In the genomic region with DNA sequence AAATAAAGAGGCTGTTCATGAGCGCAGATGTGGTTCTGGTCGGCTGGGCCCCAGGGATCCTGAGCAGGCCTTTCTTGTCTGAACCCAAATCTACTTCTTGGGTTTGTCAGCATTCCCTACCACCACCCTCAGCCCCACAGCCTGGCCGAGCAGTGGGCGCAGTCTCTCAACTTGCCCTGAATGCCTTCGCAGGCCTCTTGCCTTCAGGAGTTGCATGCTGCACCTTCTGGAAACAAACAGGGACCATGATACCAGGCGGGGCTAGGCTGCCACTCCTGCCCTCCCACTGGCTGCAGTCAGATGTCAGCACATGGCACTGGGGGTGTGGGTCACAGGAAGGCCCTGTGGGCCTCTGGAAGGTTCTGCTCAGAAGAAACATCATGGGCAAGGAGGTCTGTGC, we compare ENCODE assay signal across 18 cellular contexts. TPM values are rescaled to one million over a fixed set of nuclear protein-coding genes. Genes with fewer than 3 reads are reported as not detected.
A peak's percentile ranks its signal among the peaks of the same experiment; 100 is the strongest.
DNase-seq lines count a peak whose midpoint lies in the region; ATAC-seq and TF ChIP-seq lines count a peak whose summit lies in the region.
"Had no signal": no experiment of that assay in that cellular context is flagged by ENCODE, and none has a peak within 500 bp of the region (broad histone marks: within the 10 kb centered on the region; RNA-seq: fewer than 3 reads in every experiment).

No MANE protein-coding gene starts in this region.

- no peak for TF ChIP-seq CTCF in Panc1 (IDR thresholded peaks at IDR 0.05)
- TF ChIP-seq CTCF in lower lobe of right lung (IDR thresholded peaks at IDR 0.05): no peak
- no peak for TF ChIP-seq CTCF in osteoblast (IDR thresholded peaks at IDR 0.05; ENCODE audit: extremely low read depth, low read depth, low read length)

- no peaks in the 10 kb centered on the region for H3K4me1 ChIP-seq in Panc1 (ENCODE audit: control insufficient read depth, insufficient read depth, low read length)
- H3K4me1 ChIP-seq in lower lobe of right lung: no peaks in the 10 kb centered on the region
- H3K4me1 ChIP-seq in osteoblast (ENCODE audit: insufficient read depth, low read length): no peaks in the 10 kb centered on the region
- H3K4me1 ChIP-seq: A549 had no signal

- in situ Hi-C loops in Panc1 (cut with HindIII; ENCODE audit: low pct_unique_long_range_greater_than_20kb, low sequenced_read_pairs): no loop called here

- H2AFZ ChIP-seq in osteoblast (ENCODE audit: low read length): no peak overlapping the region
- H2AFZ ChIP-seq: GM23338 had no signal

- POLR2A ChIA-PET in Panc1 (lab: Charles Lee): no interaction called here

- H3K27ac ChIP-seq in Panc1 (ENCODE audit: low read length) (no peak overlapping the region), lower lobe of right lung (no peak overlapping the region), osteoblast (ENCODE audit: low read depth, low read length) (no peak overlapping the region)
- H3K27ac ChIP-seq: 22Rv1, A549, C4-2B had no signal

- no peaks in the 10 kb centered on the region for H3K9me3 Mint-ChIP-seq in activated naive CD4-positive, alpha-beta T cell treated with anti-CD3 and anti-CD28 coated beads, Interleukin-2, amount 10 ng/mL, durations not matched to agents 7 days and 5 days
- H3K9me3 Mint-ChIP-seq: CD4-positive, alpha-beta T cell had no signal

- peaks cover 53% of the 10 kb centered on the region for H3K27me3 Mint-ChIP-seq in activated naive CD4-positive, alpha-beta T cell treated with anti-CD3 and anti-CD28 coated beads, Interleukin-2, amount 10 ng/mL, durations not matched to agents 7 days and 5 days

- no peak overlapping the region for H3K4me3 ChIP-seq in Panc1 (ENCODE audit: low read depth in 2 of 2, low read length in 2 of 2)
- H3K4me3 ChIP-seq in lower lobe of right lung: no peak overlapping the region
- H3K4me3 ChIP-seq in osteoblast (ENCODE audit: insufficient read depth, low read length): no peak overlapping the region
- H3K4me3 ChIP-seq: A549, GM23338 had no signal

- peak; percentile 25; the same call in 1 of the 2 replicates for ATAC-seq in Panc1
- ATAC-seq in lower lobe of right lung: no peak
- ATAC-seq: A549, GM23338 had no signal

- no TSS peak for BruUV-seq in Panc1 (replicated peaks; lab: Mats Ljungman, UMichigan)

- no peaks in the 10 kb centered on the region for H3K36me3 ChIP-seq in Panc1 (ENCODE audit: control insufficient read depth, insufficient read depth, low read length)
- no peaks in the 10 kb centered on the region for H3K36me3 ChIP-seq in lower lobe of right lung
- no peaks in the 10 kb centered on the region for H3K36me3 ChIP-seq in osteoblast (ENCODE audit: insufficient read depth, low read length)

- peak; percentile 12 for DNase-seq in activated naive CD4-positive, alpha-beta T cell treated with anti-CD3 and anti-CD28 coated beads, Interleukin-2, amount 10 ng/mL, durations not matched to agents 7 days and 5 days
- no peak for DNase-seq in activated naive CD4-positive, alpha-beta T cell treated with Interleukin-2 at 50 U/mL for 16 hours
- DNase-seq in Panc1 (ENCODE audit: low read depth, low spot score): no peak
- peak; percentile 10 for DNase-seq in lower lobe of right lung
- DNase-seq in osteoblast (ENCODE audit: insufficient read length, low spot score, missing footprints): peak; percentile 18
- DNase-seq in hepatic stellate cell (ENCODE audit: low spot score): no peak
- no peak for DNase-seq in GF-D8 (lab: John Stamatoyannopoulos, UW)
- DNase-seq: AML-193; Caco-2; CD4-positive, alpha-beta T cell; DMS153; DMS79; GDM1; HCEC 1CT had no signal

- CTCF ChIA-PET in activated naive CD4-positive, alpha-beta T cell treated with anti-CD3 and anti-CD28 coated beads, Interleukin-2, amount 10 ng/mL, durations not matched to agents 7 days and 5 days (lab: Charles Lee): interaction anchor here (0.7 kb wide), 1 partner anchor 17 kb away, joined by 3 read pairs; no protein-coding TSS in a partner anchor
- CTCF ChIA-PET in Panc1 (lab: Charles Lee): no interaction called here

- H3K4me3 Mint-ChIP-seq in activated naive CD4-positive, alpha-beta T cell treated with anti-CD3 and anti-CD28 coated beads, Interleukin-2, amount 10 ng/mL, durations not matched to agents 7 days and 5 days: no peak overlapping the region
- H3K4me3 Mint-ChIP-seq: CD4-positive, alpha-beta T cell; GM23338 had no signal

- H3K27me3 ChIP-seq in Panc1 (ENCODE audit: control insufficient read depth, insufficient read depth, low read length) (no peaks in the 10 kb centered on the region), lower lobe of right lung (ENCODE audit: low read depth) (no peaks in the 10 kb centered on the region), osteoblast (ENCODE audit: insufficient read depth, low read length) (no peaks in the 10 kb centered on the region)

- peaks cover 4% of the 10 kb centered on the region for H3K4me1 Mint-ChIP-seq in activated naive CD4-positive, alpha-beta T cell treated with anti-CD3 and anti-CD28 coated beads, Interleukin-2, amount 10 ng/mL, durations not matched to agents 7 days and 5 days

- H3K79me2 ChIP-seq in osteoblast (ENCODE audit: insufficient read depth, low read length): no peaks in the 10 kb centered on the region

- H3K36me3 Mint-ChIP-seq in activated naive CD4-positive, alpha-beta T cell treated with anti-CD3 and anti-CD28 coated beads, Interleukin-2, amount 10 ng/mL, durations not matched to agents 7 days and 5 days: no peaks in the 10 kb centered on the region

- no peaks in the 10 kb centered on the region for H3K9me3 ChIP-seq in Panc1 (ENCODE audit: control insufficient read depth, insufficient read depth, low read depth, low read length)
- H3K9me3 ChIP-seq in lower lobe of right lung: no peaks in the 10 kb centered on the region
- H3K9me3 ChIP-seq in osteoblast (ENCODE audit: low read depth, low read length): no peaks in the 10 kb centered on the region
- H3K9me3 ChIP-seq: A549 had no signal

- no peaks in the 10 kb centered on the region for H4K20me1 ChIP-seq in osteoblast (ENCODE audit: insufficient read depth, low read length)

- intact Hi-C loops in Panc1 (cut with micrococcal nuclease; ENCODE audit: unreplicated experiment) (no loop called here), lower lobe of right lung (cut with DNase I) (no loop called here)

- no peak overlapping the region for H3K27ac Mint-ChIP-seq in activated naive CD4-positive, alpha-beta T cell treated with anti-CD3 and anti-CD28 coated beads, Interleukin-2, amount 10 ng/mL, durations not matched to agents 7 days and 5 days
- H3K27ac Mint-ChIP-seq: CD4-positive, alpha-beta T cell; GM23338 had no signal

- no peak overlapping the region for H3K4me2 ChIP-seq in osteoblast (ENCODE audit: insufficient read depth, low read length)
- H3K4me2 ChIP-seq: A549, GM23338 had no signal

RNA-seq across cellular contexts. Expression of gene C15orf39, which starts 13.2 kb away (rescaled TPM):
- total RNA-seq in Panc1 (2021; ENCODE audit: unreplicated experiment): 17.6 TPM
- 11.7 TPM for polyA plus RNA-seq in Panc1 (2012; ENCODE audit: insufficient read length)
- total RNA-seq in lower lobe of right lung: 36.3 TPM
- total RNA-seq in osteoblast: 4.7 and 6.5 TPM in 2 replicates

Comparison
In these comparisons a context has a peak if more than half of its experiments do, and no peak if none do; other contexts are left out.
1. DNase-seq: peak in activated naive CD4-positive, alpha-beta T cell treated with anti-CD3 and anti-CD28 coated beads, Interleukin-2, amount 10 ng/mL, durations not matched to agents 7 days and 5 days (single experiment), lower lobe of right lung (single experiment) and osteoblast (single experiment); none in activated naive CD4-positive, alpha-beta T cell treated with Interleukin-2 at 50 U/mL for 16 hours (single experiment), Panc1 (single experiment), hepatic stellate cell (single experiment) and GF-D8 (single experiment).